In the genomic region with DNA sequence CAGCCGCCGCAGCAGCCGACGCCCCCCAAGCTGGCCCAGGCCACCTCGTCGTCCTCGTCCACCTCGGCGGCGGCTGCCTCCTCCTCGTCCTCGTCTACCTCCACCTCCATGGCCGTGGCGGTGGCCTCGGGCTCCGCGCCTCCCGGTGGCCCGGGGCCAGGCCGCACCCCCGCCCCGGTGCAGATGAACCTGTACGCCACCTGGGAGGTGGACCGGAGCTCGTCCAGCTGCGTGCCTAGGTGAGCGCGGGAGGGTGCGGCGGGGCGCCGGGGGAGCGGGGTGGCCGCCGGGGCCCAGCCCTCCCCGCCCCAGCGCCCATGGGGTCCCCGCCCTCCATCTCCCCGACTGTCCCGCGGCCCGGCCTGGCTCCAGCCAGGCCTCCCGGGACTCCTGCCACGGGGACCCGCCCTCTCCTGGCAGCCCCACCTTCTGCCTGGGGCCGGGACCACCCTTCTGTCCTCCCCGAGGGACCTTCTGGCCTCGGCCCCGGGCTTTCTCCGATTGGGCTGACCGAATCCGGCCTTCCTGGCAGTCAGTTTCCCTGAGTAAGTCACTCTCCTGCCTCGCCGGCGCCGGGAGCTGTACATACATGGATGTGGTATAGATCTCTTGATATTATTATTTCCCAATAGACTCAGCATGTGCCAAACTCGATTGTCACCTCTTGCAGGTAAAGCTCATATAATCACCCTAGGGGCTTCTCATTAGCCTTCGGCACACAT, we compare ENCODE assay signal across 8 cellular contexts. TPM values are rescaled to one million over a fixed set of nuclear protein-coding genes. Genes with fewer than 3 reads are reported as not detected.
DNase-seq lines count a peak whose midpoint lies in the region; ATAC-seq and TF ChIP-seq lines count a peak whose summit lies in the region.

No MANE protein-coding gene starts in this region.

- no peaks in the 10 kb centered on the region for H3K9me3 ChIP-seq in esophagus squamous epithelium

- H3K4me3 Mint-ChIP-seq in activated CD8-positive, alpha-beta memory T cell treated with anti-CD3 and anti-CD28 coated beads, Interleukin-2, amount 10 ng/mL, durations not matched to agents 7 days and 5 days, result peak overlapping the region; percentile 91
- H3K4me3 Mint-ChIP-seq in WTC11 (peak overlapping the region; percentile 88), naive B cell (peak overlapping the region; percentile 84 to 99 (median 98))

- peak overlapping the region; percentile 83 for H3K27ac Mint-ChIP-seq in activated CD8-positive, alpha-beta memory T cell treated with anti-CD3 and anti-CD28 coated beads, Interleukin-2, amount 10 ng/mL, durations not matched to agents 7 days and 5 days
- H3K27ac Mint-ChIP-seq in WTC11 (peak overlapping the region; percentile 19; the same call in 1 of the 2 replicates), naive B cell (peak overlapping the region in 5 of 6 donors; percentile 91 to 95 (median 94))

- peaks cover 23 to 53% (median 30%) of the 10 kb centered on the region in 3 donors for H3K4me1 ChIP-seq in esophagus squamous epithelium

- H3K4me1 Mint-ChIP-seq in activated CD8-positive, alpha-beta memory T cell treated with anti-CD3 and anti-CD28 coated beads, Interleukin-2, amount 10 ng/mL, durations not matched to agents 7 days and 5 days, result peaks cover 51% of the 10 kb centered on the region
- H3K4me1 Mint-ChIP-seq in WTC11 (peaks cover 26% of the 10 kb centered on the region), naive B cell (peaks cover 48 to 81% (median 62%) of the 10 kb centered on the region in 3 donors)

- no peaks in the 10 kb centered on the region for H3K27me3 Mint-ChIP-seq in activated CD8-positive, alpha-beta memory T cell treated with anti-CD3 and anti-CD28 coated beads, Interleukin-2, amount 10 ng/mL, durations not matched to agents 7 days and 5 days
- no peaks in the 10 kb centered on the region for H3K27me3 Mint-ChIP-seq in WTC11 (ENCODE audit: low read depth)
- no peaks in the 10 kb centered on the region for H3K27me3 Mint-ChIP-seq in naive B cell

- peak overlapping the region; percentile 85 to 97 (median 94) for H3K27ac ChIP-seq in esophagus squamous epithelium

- TF ChIP-seq POLR2A in esophagus squamous epithelium (IDR thresholded peaks at IDR 0.05), result peak in 1 of 4 donors; percentile 0

- POLR2A ChIA-PET in WTC11 (lab: Charles Lee), result no interaction called here

- peak overlapping the region; percentile 59 to 95 (median 74) for H3K4me3 ChIP-seq in esophagus squamous epithelium

- WGBS in esophagus squamous epithelium, 2 donors, result 0% methylated on average over 13 to 15 of the region's 58 CpGs

- H3K9me3 Mint-ChIP-seq in activated CD8-positive, alpha-beta memory T cell treated with anti-CD3 and anti-CD28 coated beads, Interleukin-2, amount 10 ng/mL, durations not matched to agents 7 days and 5 days (ENCODE audit: low read depth), result no peaks in the 10 kb centered on the region
- H3K9me3 Mint-ChIP-seq in WTC11 (no peaks in the 10 kb centered on the region), naive B cell (peaks cover 0 to 2% (median 0%) of the 10 kb centered on the region in 7 donors)

- peak; percentile 8 for ATAC-seq in activated CD8-positive, alpha-beta memory T cell treated with anti-CD3 and anti-CD28 coated beads, Interleukin-2, amount 10 ng/mL, durations not matched to agents 7 days and 5 days
- ATAC-seq in HG03159 (IDR thresholded peaks at IDR 0.05; ENCODE audit: unreplicated experiment) (peak; percentile 15), WTC11 (peak; percentile 8), naive B cell (ENCODE audit: low read depth in 2 of 2) (peak; percentile 2)

- peaks cover 0 to 60% (median 9%) of the 10 kb centered on the region in 3 donors for H3K36me3 ChIP-seq in esophagus squamous epithelium

- CTCF ChIA-PET in activated CD8-positive, alpha-beta memory T cell treated with anti-CD3 and anti-CD28 coated beads, Interleukin-2, amount 10 ng/mL, durations not matched to agents 7 days and 5 days (lab: Charles Lee), result interaction anchor here (0.7 to 10.7 kb wide), 14 partner anchors 9 to 212 kb away, joined by 3 to 95 read pairs (median 4); no protein-coding TSS in a partner anchor
- CTCF ChIA-PET in WTC11 (lab: Charles Lee), result interaction anchor here (1.4 to 4.7 kb wide), 4 partner anchors 19 to 211 kb away, joined by 4 to 43 read pairs (median 22); a partner anchor contains a TSS

- TF ChIP-seq CTCF in WTC11 (IDR thresholded peaks at IDR 0.05) (no peak), esophagus squamous epithelium (IDR thresholded peaks at IDR 0.05) (no peak)

- intact Hi-C loops in esophagus squamous epithelium (cut with DNase I), result no loop called here

- no peaks in the 10 kb centered on the region for H3K27me3 ChIP-seq in esophagus squamous epithelium

- H3K36me3 Mint-ChIP-seq in activated CD8-positive, alpha-beta memory T cell treated with anti-CD3 and anti-CD28 coated beads, Interleukin-2, amount 10 ng/mL, durations not matched to agents 7 days and 5 days, result peaks cover 43% of the 10 kb centered on the region
- H3K36me3 Mint-ChIP-seq in WTC11 (peaks cover 39% of the 10 kb centered on the region), naive B cell (peaks cover 0 to 7% of the 10 kb centered on the region in 2 donors)

- DNase-seq in activated CD8-positive, alpha-beta memory T cell treated with anti-CD3 and anti-CD28 coated beads, Interleukin-2, amount 10 ng/mL, durations not matched to agents 7 days and 5 days, result no peak
- no peak for DNase-seq in activated CD8-positive, alpha-beta memory T cell treated with anti-CD3 and anti-CD28 coated beads, Interleukin-2, amount 50 U/mL, for 4 hours
- DNase-seq in WTC11 (ENCODE audit: low spot score), result peak; percentile 45
- DNase-seq in esophagus squamous epithelium (lab: John Stamatoyannopoulos, UW), result no peak
- no peak for DNase-seq in naive B cell
- no peak for DNase-seq in mucosa of gallbladder (ENCODE audit: low spot score)
- DNase-seq in NCI-H2196 (lab: John Stamatoyannopoulos, UW; ENCODE audit: unreplicated experiment), result no peak

TF ChIP-seq in WTC11, 78 proteins besides CTCF, POLR2A, EP300 and RAD21:
- TF ChIP-seq FOXP1 (CRISPR knock-in tag; IDR thresholded peaks at IDR 0.05; ENCODE audit: borderline replicate concordance) (0 out of 2 replicates have a peak, but pooled peaks have one; percentile 40), TCF7 (CRISPR knock-in tag; IDR thresholded peaks at IDR 0.05; ENCODE audit: low read depth) (0 out of 2 replicates have a peak, but pooled peaks have one; percentile 50), JUN (CRISPR knock-in tag; IDR thresholded peaks at IDR 0.05) (no peak), SP1 (CRISPR knock-in tag; conservative IDR thresholded peaks at IDR 0.05) (0 out of 2 replicates have a peak, but pooled peaks have one; percentile 24)
- TF ChIP-seq, protein P1, sequence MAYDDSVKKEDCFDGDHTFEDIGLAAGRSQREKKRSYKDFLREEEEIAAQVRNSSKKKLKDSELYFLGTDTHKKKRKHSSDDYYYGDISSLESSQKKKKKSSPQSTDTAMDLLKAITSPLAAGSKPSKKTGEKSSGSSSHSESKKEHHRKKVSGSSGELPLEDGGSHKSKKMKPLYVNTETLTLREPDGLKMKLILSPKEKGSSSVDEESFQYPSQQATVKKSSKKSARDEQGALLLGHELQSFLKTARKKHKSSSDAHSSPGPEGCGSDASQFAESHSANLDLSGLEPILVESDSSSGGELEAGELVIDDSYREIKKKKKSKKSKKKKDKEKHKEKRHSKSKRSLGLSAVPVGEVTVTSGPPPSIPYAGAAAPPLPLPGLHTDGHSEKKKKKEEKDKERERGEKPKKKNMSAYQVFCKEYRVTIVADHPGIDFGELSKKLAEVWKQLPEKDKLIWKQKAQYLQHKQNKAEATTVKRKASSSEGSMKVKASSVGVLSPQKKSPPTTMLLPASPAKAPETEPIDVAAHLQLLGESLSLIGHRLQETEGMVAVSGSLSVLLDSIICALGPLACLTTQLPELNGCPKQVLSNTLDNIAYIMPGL (CRISPR knock-in tag; IDR thresholded peaks at IDR 0.05), result 0 out of 2 replicates have a peak, but pooled peaks have one; percentile 82

RNA-seq across cellular contexts. Expression of a gene that starts 0.7 kb away (rescaled TPM):
- 100 to 1,000 TPM in 1 of 2 experiments, 10 to 100 TPM in 1; 96.6 to 104 TPM for total RNA-seq in activated CD8-positive, alpha-beta memory T cell treated with anti-CD3 and anti-CD28 coated beads, Interleukin-2, amount 10 ng/mL, durations not matched to agents 7 days and 5 days
- total RNA-seq in WTC11 (2021), result 30.1 to 34.8 TPM (median 30.9 TPM) in 3 replicates
- total RNA-seq in esophagus squamous epithelium, result 10 to 100 TPM; 17.9 to 37.6 (median 25.4) TPM
- polyA plus RNA-seq in naive B cell (ENCODE audit: low read depth in 6 of 6), result 100 to 1,000 TPM in 1 of 6 donors, 10 to 100 TPM in 5; 44.3 to 133 (median 57.3) TPM
- 68.0 TPM for total RNA-seq in mucosa of gallbladder

RNA-seq across cellular contexts. Expression of a gene that starts 18.6 kb away (rescaled TPM):
- 100 to 1,000 TPM; 256 to 281 TPM for total RNA-seq in activated CD8-positive, alpha-beta memory T cell treated with anti-CD3 and anti-CD28 coated beads, Interleukin-2, amount 10 ng/mL, durations not matched to agents 7 days and 5 days
- total RNA-seq in WTC11 (2021) (235 to 295 TPM (median 251 TPM) in 3 replicates), esophagus squamous epithelium (100 to 1,000 TPM in 1 of 4 donors, 10 to 100 TPM in 3; 87.8 to 112 (median 93.5) TPM), mucosa of gallbladder (161 TPM)
- 100 to 1,000 TPM in 1 of 6 donors, 10 to 100 TPM in 5; 68.8 to 106 (median 85.2) TPM for polyA plus RNA-seq in naive B cell (ENCODE audit: low read depth in 6 of 6)

RNA-seq across cellular contexts. Expression of a gene that starts 21.8 kb away (rescaled TPM):
- not detected for total RNA-seq in activated CD8-positive, alpha-beta memory T cell treated with anti-CD3 and anti-CD28 coated beads, Interleukin-2, amount 10 ng/mL, durations not matched to agents 7 days and 5 days
- total RNA-seq in WTC11 (2021) (21.3 to 22.6 TPM (median 21.6 TPM) in 3 replicates), esophagus squamous epithelium (not detected), mucosa of gallbladder (0.78 TPM)
- polyA plus RNA-seq in naive B cell (ENCODE audit: low read depth in 6 of 6), result not detected

RNA-seq across cellular contexts. Expression of a gene that starts 44.5 kb away (rescaled TPM):
- total RNA-seq in activated CD8-positive, alpha-beta memory T cell treated with anti-CD3 and anti-CD28 coated beads, Interleukin-2, amount 10 ng/mL, durations not matched to agents 7 days and 5 days, result under 1 TPM in 1 of 2 experiments, not detected in 1; 0.54 TPM
- total RNA-seq in WTC11 (2021) (not detected in 3 replicates), esophagus squamous epithelium (not detected), mucosa of gallbladder (0.92 TPM)
- polyA plus RNA-seq in naive B cell (ENCODE audit: low read depth in 6 of 6), result under 1 TPM in 1 of 6 donors, not detected in 5; 0.11 TPM

RNA-seq across cellular contexts. Expression of a gene that starts 59.0 kb away (rescaled TPM):
- total RNA-seq in activated CD8-positive, alpha-beta memory T cell treated with anti-CD3 and anti-CD28 coated beads, Interleukin-2, amount 10 ng/mL, durations not matched to agents 7 days and 5 days, result not detected
- total RNA-seq in WTC11 (2021) (0.72 to 2.7 TPM (median 1.9 TPM) in 3 replicates), esophagus squamous epithelium (10 to 100 TPM; 14.6 to 58.5 (median 15.1) TPM), mucosa of gallbladder (1.0 TPM)
- polyA plus RNA-seq in naive B cell (ENCODE audit: low read depth in 6 of 6), result not detected

Comparison
In these comparisons a context has a peak if more than half of its experiments do, and no peak if none do; other contexts are left out.
1. H3K27ac Mint-ChIP-seq: peak in every context shown above with its lines; median percentile 94 in naive B cell; 83 in activated CD8-positive, alpha-beta memory T cell treated with anti-CD3 and anti-CD28 coated beads, Interleukin-2, amount 10 ng/mL, durations not matched to agents 7 days and 5 days; 19 in WTC11.
2. RNA of a gene that starts 21.8 kb away (total RNA-seq): 21.3 to 22.6 TPM in WTC11; 0.78 TPM in mucosa of gallbladder (single experiment), not detected in activated CD8-positive, alpha-beta memory T cell treated with anti-CD3 and anti-CD28 coated beads, Interleukin-2, amount 10 ng/mL, durations not matched to agents 7 days and 5 days and not detected in esophagus squamous epithelium; every median in the first group is over 10 times any median in the second.
3. Peak in every context shown above with its lines, with median percentiles within 50 percentile points of each other: ATAC-seq and H3K4me3 Mint-ChIP-seq.